Comparison of ENCODE assay signal across 8 cellular contexts in genomic region chr1:16498573-16499359, GRCh38. TPM values are rescaled to one million over a fixed set of nuclear protein-coding genes. Genes with fewer than 3 reads are reported as not detected.
A peak's percentile ranks its signal among the peaks of the same experiment; 100 is the strongest.
DNase-seq lines count a peak whose midpoint lies in the region; ATAC-seq, FAIRE-seq and TF ChIP-seq lines count a peak whose summit lies in the region.

No MANE protein-coding gene starts in this region.

- H3K79me1 ChIP-seq in H1 (ENCODE audit: low read depth, low read length): no peaks in the 10 kb centered on the region

- H3K27me3 Mint-ChIP-seq in activated CD8-positive, alpha-beta memory T cell treated with anti-CD3 and anti-CD28 coated beads, Interleukin-2, amount 10 ng/mL, durations not matched to agents 7 days and 5 days: peaks cover 10% of the 10 kb centered on the region
- H3K27me3 Mint-ChIP-seq in mesothelial cell of epicardium (ENCODE audit: low read depth): no peaks in the 10 kb centered on the region

- peak overlapping the region; percentile 48 for H3K18ac ChIP-seq in H1 (ENCODE audit: extremely low read depth, low read length)

- POLR2A ChIA-PET in H1 (lab: Charles Lee; ENCODE audit: partially characterized antibody): interaction anchor here (1.2 to 1.8 kb wide), 2 partner anchors 10 to 15 kb away, joined by 3 to 7 read pairs; no protein-coding TSS in a partner anchor

- H2AFZ ChIP-seq in H1 (ENCODE audit: low read length): no peak overlapping the region

- peaks cover 18% of the 10 kb centered on the region for H3K4me1 Mint-ChIP-seq in activated CD8-positive, alpha-beta memory T cell treated with anti-CD3 and anti-CD28 coated beads, Interleukin-2, amount 10 ng/mL, durations not matched to agents 7 days and 5 days
- H3K4me1 Mint-ChIP-seq in mesothelial cell of epicardium: peaks cover 7% of the 10 kb centered on the region

- no peaks in the 10 kb centered on the region for H3K9me3 ChIP-seq in H1 (ENCODE audit: insufficient read depth in 2 of 2, low read depth in 1 of 2, low read length in 1 of 2)

- no peak overlapping the region for H3K23ac ChIP-seq in H1 (ENCODE audit: insufficient read length)

- 2% methylated on average over 55 of the region's 98 CpGs; no CpG with 5 or more reads in 1 of the 2 experiments for WGBS in H1 (ENCODE audit: extremely low coverage in 1 of 2, insufficient coverage in 1 of 2, insufficient read length in 1 of 2, insufficient replicate concordance in 2 of 2, low coverage in 1 of 2, low lambda C conversion rate in 2 of 2, missing lambda C conversion rate in 1 of 2), 2 experiments

- no peak overlapping the region for H2AK5ac ChIP-seq in H1 (ENCODE audit: low read depth, low read length)

- peak overlapping the region; percentile 55 to 74 (median 67) for H3K4me3 ChIP-seq in H1 (ENCODE audit: extremely low read depth in 1 of 4, insufficient read depth in 2 of 4, low read depth in 3 of 4, low read length in 4 of 4)

- H3K4me3 Mint-ChIP-seq in activated CD8-positive, alpha-beta memory T cell treated with anti-CD3 and anti-CD28 coated beads, Interleukin-2, amount 10 ng/mL, durations not matched to agents 7 days and 5 days: peak overlapping the region; percentile 73
- H3K4me3 Mint-ChIP-seq in mesothelial cell of epicardium: peak overlapping the region; percentile 80

- no peak for TF ChIP-seq RAD21 in H1 (IDR thresholded peaks at IDR 0.05 in 1 of 2, conservative IDR thresholded peaks at IDR 0.05 in 1 of 2; ENCODE audit: low read depth in 2 of 2, low read length in 2 of 2)

- H3K36me3 ChIP-seq in H1 (ENCODE audit: control insufficient read depth in 2 of 4, insufficient read depth in 4 of 4, low read length in 3 of 4): no peaks in the 10 kb centered on the region

- no peak overlapping the region for H2BK15ac ChIP-seq in H1 (ENCODE audit: low read length)

- no peak overlapping the region for H3K56ac ChIP-seq in H1 (replicated peaks; ENCODE audit: insufficient read length, low read depth, low read length)

- H2BK5ac ChIP-seq in H1 (ENCODE audit: low read depth, low read length): no peak overlapping the region

- peak overlapping the region in 3 of 4 experiments; percentile 38 to 60 (median 60); a peak in 4 of 7 replicates for H3K9ac ChIP-seq in H1 (replicated peaks in 1 of 4; ENCODE audit: extremely low read depth in 1 of 4, low read depth in 3 of 4, low read length in 3 of 4)

- H3K4me2 ChIP-seq in H1 (ENCODE audit: insufficient read depth in 1 of 2, low read depth in 2 of 2, low read length in 2 of 2): peak overlapping the region; percentile 90

- FAIRE-seq in H1 (lab: Jason Lieb, UNC): no peak

- peak; percentile 92 for DNase-seq in COLO668 (lab: John Stamatoyannopoulos, UW; ENCODE audit: unreplicated experiment)
- peak in 68 of 76 experiments; percentile 16 to 82 (median 61) for DNase-seq in HUDEP-2 (lab: John Stamatoyannopoulos, UW; ENCODE audit: unreplicated experiment in 76 of 76)
- DNase-seq in NOMO-1 treated with DMSO at 0.1 percent for 48 hours (lab: John Stamatoyannopoulos, UW; ENCODE audit: unreplicated experiment): peak; percentile 75
- DNase-seq in activated CD8-positive, alpha-beta memory T cell treated with anti-CD3 and anti-CD28 coated beads, Interleukin-2, amount 10 ng/mL, durations not matched to agents 7 days and 5 days: peak; percentile 88
- DNase-seq in H1 (ENCODE audit: low read depth in 1 of 2, low spot score in 2 of 2): peak; percentile 70 to 96
- DNase-seq in mesothelial cell of epicardium (ENCODE audit: low spot score in 2 of 2, unreplicated experiment in 2 of 2): peak; percentile 87 to 93
- DNase-seq in stimulated activated CD8-positive, alpha-beta memory T cell treated with anti-CD3 and anti-CD28 coated beads, Interleukin-15, amount 100 ng/mL, for 24 hours (ENCODE audit: low read depth): peak; percentile 55

- TF ChIP-seq POLR2A in H1 (IDR thresholded peaks at IDR 0.05; ENCODE audit: control extremely low read depth in 1 of 2, low read depth in 2 of 2, low read length in 2 of 2): no peak

- peaks cover 0 to 2% (median 1%) of the 10 kb centered on the region in 4 experiments; a peak in 2 of 7 replicates for H3K4me1 ChIP-seq in H1 (replicated peaks in 1 of 4; ENCODE audit: control insufficient read depth in 3 of 4, insufficient read depth in 4 of 4, low read length in 3 of 4)

- TF ChIP-seq EP300 in H1 (IDR thresholded peaks at IDR 0.05; ENCODE audit: borderline replicate concordance in 1 of 2, low read depth in 2 of 2, low read length in 2 of 2): no peak

- H3K27ac ChIP-seq in H1 (ENCODE audit: low read depth, low read length): no peak overlapping the region; the same call in 1 of the 2 replicates

- no peaks in the 10 kb centered on the region for H3K27me3 ChIP-seq in H1 (replicated peaks in 1 of 4; ENCODE audit: control insufficient read depth in 3 of 4, extremely low read depth in 1 of 4, insufficient read depth in 3 of 4, low read length in 3 of 4)

- no peak overlapping the region for H4K91ac ChIP-seq in H1 (replicated peaks; ENCODE audit: insufficient read length, low read length)

- no peaks in the 10 kb centered on the region for H3K9me3 Mint-ChIP-seq in activated CD8-positive, alpha-beta memory T cell treated with anti-CD3 and anti-CD28 coated beads, Interleukin-2, amount 10 ng/mL, durations not matched to agents 7 days and 5 days (ENCODE audit: low read depth)
- H3K9me3 Mint-ChIP-seq in mesothelial cell of epicardium: no peaks in the 10 kb centered on the region

- H4K20me1 ChIP-seq in H1 (replicated peaks in 1 of 2; ENCODE audit: control insufficient read depth in 1 of 2, insufficient read depth in 2 of 2, low read length in 2 of 2): no peaks in the 10 kb centered on the region

- no peak overlapping the region for H2BK12ac ChIP-seq in H1 (ENCODE audit: low read depth, low read length)

- no peak overlapping the region for H2BK20ac ChIP-seq in H1 (ENCODE audit: low read length)

- no peak overlapping the region for H2BK120ac ChIP-seq in H1 (replicated peaks; ENCODE audit: low read depth, low read length)

- CTCF ChIA-PET in activated CD8-positive, alpha-beta memory T cell treated with anti-CD3 and anti-CD28 coated beads, Interleukin-2, amount 10 ng/mL, durations not matched to agents 7 days and 5 days (lab: Charles Lee): interaction anchor here (1.2 kb wide), 1 partner anchor 9 kb away, joined by 3 read pairs; no protein-coding TSS in a partner anchor
- CTCF ChIA-PET in H1 (lab: Charles Lee; ENCODE audit: partially characterized antibody): no interaction called here

- no peak overlapping the region for H3K14ac ChIP-seq in H1 (ENCODE audit: insufficient read length)

- H3K79me2 ChIP-seq in H1 (ENCODE audit: control insufficient read depth in 1 of 2, insufficient read depth in 2 of 2, low read length in 2 of 2): no peaks in the 10 kb centered on the region; a peak in 1 of 4 replicates

- no peaks in the 10 kb centered on the region for H3K36me3 Mint-ChIP-seq in activated CD8-positive, alpha-beta memory T cell treated with anti-CD3 and anti-CD28 coated beads, Interleukin-2, amount 10 ng/mL, durations not matched to agents 7 days and 5 days
- H3K36me3 Mint-ChIP-seq in mesothelial cell of epicardium: no peaks in the 10 kb centered on the region

- H3K27ac Mint-ChIP-seq in activated CD8-positive, alpha-beta memory T cell treated with anti-CD3 and anti-CD28 coated beads, Interleukin-2, amount 10 ng/mL, durations not matched to agents 7 days and 5 days: no peak overlapping the region
- no peak overlapping the region for H3K27ac Mint-ChIP-seq in mesothelial cell of epicardium

- peak; percentile 70 for ATAC-seq in GM21367 (IDR thresholded peaks at IDR 0.05; ENCODE audit: unreplicated experiment)
- ATAC-seq in activated CD8-positive, alpha-beta memory T cell treated with anti-CD3 and anti-CD28 coated beads, Interleukin-2, amount 10 ng/mL, durations not matched to agents 7 days and 5 days: peak; percentile 97

- no peak overlapping the region for H3K4ac ChIP-seq in H1 (replicated peaks; ENCODE audit: insufficient read length, low read depth, low read length)

- peak overlapping the region; percentile 85 for H4K8ac ChIP-seq in H1 (ENCODE audit: extremely low read depth, insufficient read depth, low read length)

- peaks cover 4% of the 10 kb centered on the region; the same call in 1 of the 2 replicates for H3K23me2 ChIP-seq in H1 (ENCODE audit: low read depth, low read length)

- H4K5ac ChIP-seq in H1 (ENCODE audit: insufficient read length, low read depth, low read length): peak overlapping the region; percentile 66

- TF ChIP-seq CTCF in H1 (IDR thresholded peaks at IDR 0.05; ENCODE audit: control extremely low read depth in 1 of 3, insufficient read depth in 1 of 3, low read depth in 1 of 3, low read length in 3 of 3) (peak in 1 of 3 experiments; percentile 7; a peak in 1 of 4 replicates), mesothelial cell of epicardium (IDR thresholded peaks at IDR 0.05; ENCODE audit: unreplicated experiment) (no peak)

TF ChIP-seq in H1, 55 proteins besides CTCF, POLR2A, EP300 and RAD21 (continues in another document):
- no peak for TF ChIP-seq CREB1 (IDR thresholded peaks at IDR 0.05)

RNA-seq across cellular contexts. Expression of gene RNU1-1, which starts 15.3 kb away (rescaled TPM):
- 1,000 to 10,000 TPM in 1 of 2 experiments, 100 to 1,000 TPM in 1; 922 to 3,744 TPM for total RNA-seq in activated CD8-positive, alpha-beta memory T cell treated with anti-CD3 and anti-CD28 coated beads, Interleukin-2, amount 10 ng/mL, durations not matched to agents 7 days and 5 days
- total RNA-seq in H1 (2021; fragmentation: NEBNext Ultra II Directional; extraction: Animal tissue kit (Norgen Biotek cat#: 25700)): 1,303 and 1,497 TPM in 2 replicates
- under 0.01 and 145 TPM in 2 replicates for polyA plus RNA-seq in H1 (2011; rRNA removed)
- polyA plus RNA-seq in H1 (2011; cell fraction: cytosol; rRNA removed): under 0.01 TPM
- under 0.01 TPM for polyA plus RNA-seq in H1 (2011; cell fraction: nucleus; rRNA removed)
- 20.3 to 94.3 TPM in 2 of 4 replicates, not detected in the others for polyA plus RNA-seq in H1 (2012, experiment 1 of 2)
- polyA plus RNA-seq in H1 (2012, experiment 2 of 2): not detected
- polyA plus RNA-seq in H1 (2013, experiment 1 of 2): not detected
- not detected for polyA plus RNA-seq in H1 (2013, experiment 2 of 2)
- polyA minus RNA-seq in H1 (2011; rRNA and poly(A)+ RNA removed): 10,411 and 22,262 TPM in 2 replicates
- 63,669 TPM for polyA minus RNA-seq in H1 (2011; cell fraction: cytosol; rRNA and poly(A)+ RNA removed)
- 43,973 TPM for polyA minus RNA-seq in H1 (2011; cell fraction: nucleus; rRNA and poly(A)+ RNA removed)
- total RNA-seq in mesothelial cell of epicardium: 3,774 to 3,945 TPM (median 3,937 TPM) in 3 replicates

RNA-seq across cellular contexts. Expression of gene NECAP2, which starts 58.2 kb away (rescaled TPM):
- total RNA-seq in activated CD8-positive, alpha-beta memory T cell treated with anti-CD3 and anti-CD28 coated beads, Interleukin-2, amount 10 ng/mL, durations not matched to agents 7 days and 5 days: 10 to 100 TPM; 71.0 to 88.3 TPM
- 24.4 and 26.6 TPM in 2 replicates for total RNA-seq in H1 (2021; fragmentation: NEBNext Ultra II Directional; extraction: Animal tissue kit (Norgen Biotek cat#: 25700))
- polyA plus RNA-seq in H1 (2011; rRNA removed): 29.1 and 29.7 TPM in 2 replicates
- polyA plus RNA-seq in H1 (2011; cell fraction: cytosol; rRNA removed): 33.2 TPM
- polyA plus RNA-seq in H1 (2011; cell fraction: nucleus; rRNA removed): 24.2 TPM
- polyA plus RNA-seq in H1 (2012, experiment 1 of 2): 25.3 to 28.0 TPM (median 27.1 TPM) in 4 replicates
- polyA plus RNA-seq in H1 (2012, experiment 2 of 2): 29.1 TPM
- 18.8 TPM for polyA plus RNA-seq in H1 (2013, experiment 1 of 2)
- 20.2 TPM for polyA plus RNA-seq in H1 (2013, experiment 2 of 2)
- polyA minus RNA-seq in H1 (2011; rRNA and poly(A)+ RNA removed): 24.7 and 32.0 TPM in 2 replicates
- 15.7 TPM for polyA minus RNA-seq in H1 (2011; cell fraction: cytosol; rRNA and poly(A)+ RNA removed)
- polyA minus RNA-seq in H1 (2011; cell fraction: nucleus; rRNA and poly(A)+ RNA removed): 23.8 TPM
- 43.7 to 46.7 TPM (median 44.1 TPM) in 3 replicates for total RNA-seq in mesothelial cell of epicardium
